Comparison of ENCODE assay signal across 9 cellular contexts in genomic region chr7:155542276-155542675, GRCh38. TPM values are rescaled to one million over a fixed set of nuclear protein-coding genes. Genes with fewer than 3 reads are reported as not detected.
"Had no signal": no experiment of that assay in that cellular context is flagged by ENCODE, and none has a peak within 500 bp of the region (broad histone marks: within the 10 kb centered on the region; RNA-seq: fewer than 3 reads in every experiment).

No MANE protein-coding gene starts in this region.

- H3K36me3 Mint-ChIP-seq: IgD-negative memory B cell had no signal

- DNase-seq: H9, HCEC 1CT, KBM-7 had no signal

- H3K4me3 Mint-ChIP-seq: GM23338, H9, IgD-negative memory B cell had no signal

- H3K27ac Mint-ChIP-seq: GM23338, IgD-negative memory B cell had no signal

- H3K9me3 Mint-ChIP-seq: GM23338, H9, IgD-negative memory B cell had no signal

- H3K4me3 ChIP-seq: GM23338 had no signal

- H3K27ac ChIP-seq: HL-60 had no signal

- H3K4me2 ChIP-seq: GM23338 had no signal

- H3K4me1 Mint-ChIP-seq: IgD-negative memory B cell had no signal

- H2AFZ ChIP-seq: GM23338 had no signal

RNA-seq across cellular contexts. Expression of gene CNPY1, which starts 4.1 kb away (rescaled TPM):
- total RNA-seq: GM23338, H1, H9, HepG2, HT1080 had no signal
- polyA plus RNA-seq: GM23338, H1, HepG2, IgD-negative memory B cell had no signal
